ENCODE assay signal across 28 cellular contexts in genomic region chr16:88710556-88710955, GRCh38. TPM values are rescaled to one million over a fixed set of nuclear protein-coding genes. Genes with fewer than 3 reads are reported as not detected.
A peak's percentile ranks its signal among the peaks of the same experiment; 100 is the strongest.
DNase-seq lines count a peak whose midpoint lies in the region; ATAC-seq lines count a peak whose summit lies in the region.
"Had no signal": no experiment of that assay in that cellular context is flagged by ENCODE, and none has a peak within 500 bp of the region (broad histone marks: within the 10 kb centered on the region; RNA-seq: fewer than 3 reads in every experiment).

No MANE protein-coding gene starts in this region.

- CTCF ChIA-PET in activated CD8-positive, alpha-beta memory T cell treated with anti-CD3 and anti-CD28 coated beads, Interleukin-2, amount 10 ng/mL, durations not matched to agents 7 days and 5 days (lab: Charles Lee), result interaction anchor here (2.6 kb wide), 1 partner anchor 27 kb away, joined by 8 read pairs; no protein-coding TSS in a partner anchor

- no peaks in the 10 kb centered on the region for H3K27me3 ChIP-seq in HUES6 (ENCODE audit: control insufficient read depth, insufficient read depth, low read length)
- H3K27me3 ChIP-seq: breast epithelium, tibial nerve had no signal

- peaks cover 11% of the 10 kb centered on the region for H3K4me1 Mint-ChIP-seq in activated CD8-positive, alpha-beta memory T cell treated with anti-CD3 and anti-CD28 coated beads, Interleukin-2, amount 10 ng/mL, durations not matched to agents 7 days and 5 days
- H3K4me1 Mint-ChIP-seq in stimulated activated effector memory CD8-positive, alpha-beta T cell treated with anti-CD3 and anti-CD28 coated beads, Interleukin-12 subunit alpha, Interleukin-12 subunit beta, amount 100 ng/mL, for 72 hours, result peaks cover 24% of the 10 kb centered on the region

- H3K9me3 Mint-ChIP-seq in activated CD8-positive, alpha-beta memory T cell treated with anti-CD3 and anti-CD28 coated beads, Interleukin-2, amount 10 ng/mL, durations not matched to agents 7 days and 5 days (ENCODE audit: low read depth), result no peaks in the 10 kb centered on the region
- no peaks in the 10 kb centered on the region for H3K9me3 Mint-ChIP-seq in stimulated activated effector memory CD8-positive, alpha-beta T cell treated with anti-CD3 and anti-CD28 coated beads, Interleukin-12 subunit alpha, Interleukin-12 subunit beta, amount 100 ng/mL, for 72 hours
- H3K9me3 Mint-ChIP-seq: CD8-positive, alpha-beta T cell; naive thymus-derived CD4-positive, alpha-beta T cell had no signal

- H3K9me3 ChIP-seq in HUES6 (ENCODE audit: control insufficient read depth, insufficient read depth, low read depth, low read length), result no peaks in the 10 kb centered on the region
- H3K9me3 ChIP-seq: A549, breast epithelium, tibial nerve had no signal

- no peak overlapping the region for H3K4me3 Mint-ChIP-seq in activated CD8-positive, alpha-beta memory T cell treated with anti-CD3 and anti-CD28 coated beads, Interleukin-2, amount 10 ng/mL, durations not matched to agents 7 days and 5 days
- no peak overlapping the region for H3K4me3 Mint-ChIP-seq in stimulated activated effector memory CD8-positive, alpha-beta T cell treated with anti-CD3 and anti-CD28 coated beads, Interleukin-12 subunit alpha, Interleukin-12 subunit beta, amount 100 ng/mL, for 72 hours
- H3K4me3 Mint-ChIP-seq: CD8-positive, alpha-beta T cell; naive thymus-derived CD4-positive, alpha-beta T cell had no signal

- no peak for DNase-seq in activated CD8-positive, alpha-beta memory T cell treated with anti-CD3 and anti-CD28 coated beads, Interleukin-2, amount 10 ng/mL, durations not matched to agents 7 days and 5 days
- no peak for DNase-seq in activated CD8-positive, alpha-beta memory T cell treated with anti-CD3 and anti-CD28 coated beads, Interleukin-2, amount 50 U/mL, for 4 hours
- no peak for DNase-seq in stimulated activated effector memory CD8-positive, alpha-beta T cell treated with anti-CD3 and anti-CD28 coated beads, Interleukin-12 subunit alpha, Interleukin-12 subunit beta, amount 100 ng/mL, for 72 hours (ENCODE audit: low spot score in 2 of 2)
- no peak for DNase-seq in NCI-H82 (lab: John Stamatoyannopoulos, UW)
- no peak for DNase-seq in NCI-H2081 treated with DMSO at 0.1 percent for 48 hours (lab: John Stamatoyannopoulos, UW)
- DNase-seq: activated CD4-positive, alpha-beta T cell treated with anti-CD3 and anti-CD28 coated beads for 1 hour; activated naive CD4-positive, alpha-beta T cell treated with anti-CD3 and anti-CD28 coated beads, Interleukin-2, amount 50 U/mL, for 16 hours; AML-193; CD8-positive, alpha-beta T cell; DMS153; foreskin fibroblast; GM23248; IMR-90; kidney; midbrain; naive thymus-derived CD4-positive, alpha-beta T cell; NCI-H187; NCI-H2171 treated with DMSO at 0.1 percent for 48 hours; NCI-H524; NK-92 treated with Interleukin-12 subunit alpha and Interleukin-12 subunit beta, amount 100 ng/mL, for 24 hours; PC-3; Right ventricle myocardium superior; T-helper 2 cell had no signal

- ATAC-seq in activated CD8-positive, alpha-beta memory T cell treated with anti-CD3 and anti-CD28 coated beads, Interleukin-2, amount 10 ng/mL, durations not matched to agents 7 days and 5 days, result no peak
- no peak for ATAC-seq in stimulated activated effector memory CD8-positive, alpha-beta T cell treated with anti-CD3 and anti-CD28 coated beads, Interleukin-12 subunit alpha, Interleukin-12 subunit beta, amount 100 ng/mL, for 72 hours
- ATAC-seq: A549; CD8-positive, alpha-beta T cell; esophagus mucosa; naive thymus-derived CD4-positive, alpha-beta T cell; PC-3 had no signal

- H3K27me3 Mint-ChIP-seq in activated CD8-positive, alpha-beta memory T cell treated with anti-CD3 and anti-CD28 coated beads, Interleukin-2, amount 10 ng/mL, durations not matched to agents 7 days and 5 days, result no peaks in the 10 kb centered on the region
- H3K27me3 Mint-ChIP-seq: naive thymus-derived CD4-positive, alpha-beta T cell had no signal

- peaks cover 29% of the 10 kb centered on the region for H3K36me3 ChIP-seq in HUES6 (ENCODE audit: control insufficient read depth, insufficient read depth, low read length)

- H3K36me3 Mint-ChIP-seq in activated CD8-positive, alpha-beta memory T cell treated with anti-CD3 and anti-CD28 coated beads, Interleukin-2, amount 10 ng/mL, durations not matched to agents 7 days and 5 days, result peaks cover 3% of the 10 kb centered on the region
- peaks cover 36% of the 10 kb centered on the region for H3K36me3 Mint-ChIP-seq in stimulated activated effector memory CD8-positive, alpha-beta T cell treated with anti-CD3 and anti-CD28 coated beads, Interleukin-12 subunit alpha, Interleukin-12 subunit beta, amount 100 ng/mL, for 72 hours
- H3K36me3 Mint-ChIP-seq: naive thymus-derived CD4-positive, alpha-beta T cell had no signal

- H3K4me1 ChIP-seq in HUES6 (ENCODE audit: control insufficient read depth, insufficient read depth, low read length), result peaks cover 6% of the 10 kb centered on the region

- no peak overlapping the region for H3K27ac ChIP-seq in HUES6 (ENCODE audit: low read depth, low read length)
- H3K27ac ChIP-seq: A549, breast epithelium, GM23248, tibial nerve had no signal

- H3K4me3 ChIP-seq in HUES6 (ENCODE audit: low read depth, low read length), result no peak overlapping the region
- H3K4me3 ChIP-seq: A549, breast epithelium, GM23248, tibial nerve had no signal

- peak overlapping the region; percentile 16 for H3K9ac ChIP-seq in HUES6 (ENCODE audit: low read length)
- H3K9ac ChIP-seq: GM23248 had no signal

- peak overlapping the region; percentile 24 for H3K27ac Mint-ChIP-seq in activated CD8-positive, alpha-beta memory T cell treated with anti-CD3 and anti-CD28 coated beads, Interleukin-2, amount 10 ng/mL, durations not matched to agents 7 days and 5 days
- H3K27ac Mint-ChIP-seq in stimulated activated effector memory CD8-positive, alpha-beta T cell treated with anti-CD3 and anti-CD28 coated beads, Interleukin-12 subunit alpha, Interleukin-12 subunit beta, amount 100 ng/mL, for 72 hours, result peak overlapping the region; percentile 45
- H3K27ac Mint-ChIP-seq: CD8-positive, alpha-beta T cell had no signal

RNA-seq across cellular contexts. Expression of gene CTU2, which starts 4.3 kb away (rescaled TPM):
- 10 to 100 TPM; 31.1 to 40.0 TPM for total RNA-seq in activated CD8-positive, alpha-beta memory T cell treated with anti-CD3 and anti-CD28 coated beads, Interleukin-2, amount 10 ng/mL, durations not matched to agents 7 days and 5 days

RNA-seq across cellular contexts. Expression of gene RNF166, which starts 4.3 kb away (rescaled TPM):
- 100 to 1,000 TPM; 124 to 174 TPM for total RNA-seq in activated CD8-positive, alpha-beta memory T cell treated with anti-CD3 and anti-CD28 coated beads, Interleukin-2, amount 10 ng/mL, durations not matched to agents 7 days and 5 days

RNA-seq across cellular contexts. Expression of gene SNAI3, which starts 24.2 kb away (rescaled TPM):
- 10 to 100 TPM in 1 of 2 experiments, 1 to 10 TPM in 1; 5.6 to 14.1 TPM for total RNA-seq in activated CD8-positive, alpha-beta memory T cell treated with anti-CD3 and anti-CD28 coated beads, Interleukin-2, amount 10 ng/mL, durations not matched to agents 7 days and 5 days
- total RNA-seq: GM23248, IMR-90 had no signal

RNA-seq across cellular contexts. Expression of gene MVD, which starts 47.7 kb away (rescaled TPM):
- 100 to 1,000 TPM; 112 to 134 TPM for total RNA-seq in activated CD8-positive, alpha-beta memory T cell treated with anti-CD3 and anti-CD28 coated beads, Interleukin-2, amount 10 ng/mL, durations not matched to agents 7 days and 5 days

RNA-seq across cellular contexts. Expression of gene CYBA, which starts 59.7 kb away (rescaled TPM):
- 100 to 1,000 TPM; 461 to 494 TPM for total RNA-seq in activated CD8-positive, alpha-beta memory T cell treated with anti-CD3 and anti-CD28 coated beads, Interleukin-2, amount 10 ng/mL, durations not matched to agents 7 days and 5 days
- total RNA-seq: PC-3 had no signal
